Comparison of ENCODE assay signal across 8 cellular contexts in genomic region chr7:142581341-142581740, GRCh38.
DNase-seq lines count a peak whose midpoint lies in the region; ATAC-seq and TF ChIP-seq lines count a peak whose summit lies in the region.

No MANE protein-coding gene starts in this region.

- H3K36me3 Mint-ChIP-seq in activated CD4-positive, alpha-beta memory T cell treated with anti-CD3 and anti-CD28 coated beads, Interleukin-2, amount 10 ng/mL, durations not matched to agents 7 days and 5 days (ENCODE audit: low read depth) = peaks cover 3% of the 10 kb centered on the region

- H3K23ac ChIP-seq in trophoblast cell (ENCODE audit: low read length) = no peak overlapping the region

- no peak for TF ChIP-seq POLR2A in thyroid gland (IDR thresholded peaks at IDR 0.05)

- no peak for TF ChIP-seq CTCF in thyroid gland (IDR thresholded peaks at IDR 0.05)

- no peaks in the 10 kb centered on the region for H3K27me3 ChIP-seq in BLaER1 treated with 17β-estradiol and CSF1 and Interleukin-3, amounts not matched to agents 10 nM and 100 nM
- H3K27me3 ChIP-seq in trophoblast cell (ENCODE audit: insufficient read depth, low read length) = no peaks in the 10 kb centered on the region
- H3K27me3 ChIP-seq in thyroid gland = no peaks in the 10 kb centered on the region

- peak overlapping the region; percentile 20 to 65 (median 43) for H3K4me2 ChIP-seq in BLaER1 treated with 17β-estradiol and CSF1 and Interleukin-3, amounts not matched to agents 10 nM and 100 nM
- no peak overlapping the region for H3K4me2 ChIP-seq in trophoblast cell (ENCODE audit: low read length)

- no peaks in the 10 kb centered on the region for H3K79me1 ChIP-seq in trophoblast cell (ENCODE audit: low read length)

- no peak overlapping the region for H4K12ac ChIP-seq in trophoblast cell (ENCODE audit: low read depth, low read length)

- H2BK5ac ChIP-seq in trophoblast cell (ENCODE audit: low read depth, low read length, poor library complexity) = no peak overlapping the region

- H4K8ac ChIP-seq in trophoblast cell (ENCODE audit: low read depth, low read length) = no peak overlapping the region

- H3K4me3 Mint-ChIP-seq in activated CD4-positive, alpha-beta memory T cell treated with anti-CD3 and anti-CD28 coated beads, Interleukin-2, amount 10 ng/mL, durations not matched to agents 7 days and 5 days = peak overlapping the region; percentile 49

- CTCF ChIA-PET in activated CD4-positive, alpha-beta memory T cell treated with anti-CD3 and anti-CD28 coated beads, Interleukin-2, amount 10 ng/mL, durations not matched to agents 7 days and 5 days (lab: Charles Lee) = interaction anchor here (0.8 to 3.0 kb wide), 7 partner anchors 15 to 195 kb away, joined by 3 to 13 read pairs (median 3); no protein-coding TSS in a partner anchor

- no peak overlapping the region for H3K27ac ChIP-seq in BLaER1 treated with 17β-estradiol and CSF1 and Interleukin-3, amounts not matched to agents 10 nM and 100 nM
- no peak overlapping the region for H3K27ac ChIP-seq in trophoblast cell (ENCODE audit: low read depth, low read length)
- H3K27ac ChIP-seq in thyroid gland = no peak overlapping the region

- no peaks in the 10 kb centered on the region for H3K27me3 Mint-ChIP-seq in activated CD4-positive, alpha-beta memory T cell treated with anti-CD3 and anti-CD28 coated beads, Interleukin-2, amount 10 ng/mL, durations not matched to agents 7 days and 5 days

- no peaks in the 10 kb centered on the region for H4K20me1 ChIP-seq in BLaER1 treated with 17β-estradiol and CSF1 and Interleukin-3, amounts not matched to agents 10 nM and 100 nM

- H3K9ac ChIP-seq in BLaER1 treated with 17β-estradiol and CSF1 and Interleukin-3, amounts not matched to agents 10 nM and 100 nM = no peak overlapping the region
- no peak overlapping the region for H3K9ac ChIP-seq in trophoblast cell (ENCODE audit: low read length)

- peak; percentile 42 for DNase-seq in activated CD4-positive, alpha-beta memory T cell treated with anti-CD3 and anti-CD28 coated beads, Interleukin-2, amount 10 ng/mL, durations not matched to agents 7 days and 5 days
- DNase-seq in trophoblast cell (peak; percentile 73 to 80), thyroid gland (no peak), hepatic stellate cell (ENCODE audit: low spot score) (no peak), cerebellar nuclear complex (lab: John Stamatoyannopoulos, UW) (no peak)

- ATAC-seq in GM19328 (IDR thresholded peaks at IDR 0.05; ENCODE audit: unreplicated experiment) = peak; percentile 78
- ATAC-seq in HG03175 (IDR thresholded peaks at IDR 0.05; ENCODE audit: unreplicated experiment) = peak; percentile 83

- H2BK12ac ChIP-seq in trophoblast cell (ENCODE audit: low read length) = no peak overlapping the region

- POLR2A ChIA-PET in activated CD4-positive, alpha-beta memory T cell treated with anti-CD3 and anti-CD28 coated beads, Interleukin-2, amount 10 ng/mL, durations not matched to agents 7 days and 5 days (lab: Charles Lee) = interaction anchor here (1.0 to 1.7 kb wide), 2 partner anchors 224 to 227 kb away, joined by 4 read pairs; no protein-coding TSS in a partner anchor

- H3K18ac ChIP-seq in trophoblast cell (ENCODE audit: low read length) = no peak overlapping the region

- H4K91ac ChIP-seq in trophoblast cell (ENCODE audit: low read depth, low read length) = no peak overlapping the region

- peaks cover 38% of the 10 kb centered on the region for H3K4me1 Mint-ChIP-seq in activated CD4-positive, alpha-beta memory T cell treated with anti-CD3 and anti-CD28 coated beads, Interleukin-2, amount 10 ng/mL, durations not matched to agents 7 days and 5 days

- peak overlapping the region; percentile 73 for H3K27ac Mint-ChIP-seq in activated CD4-positive, alpha-beta memory T cell treated with anti-CD3 and anti-CD28 coated beads, Interleukin-2, amount 10 ng/mL, durations not matched to agents 7 days and 5 days

- no peaks in the 10 kb centered on the region for H3K36me3 ChIP-seq in BLaER1 treated with 17β-estradiol and CSF1 and Interleukin-3, amounts not matched to agents 10 nM and 100 nM
- H3K36me3 ChIP-seq in trophoblast cell (ENCODE audit: control insufficient read depth in 1 of 2, insufficient read depth in 2 of 2, low read length in 2 of 2) (no peaks in the 10 kb centered on the region), thyroid gland (no peaks in the 10 kb centered on the region)

- intact Hi-C loops in thyroid gland (cut with DNase I) = no loop called here

- H3K79me2 ChIP-seq in trophoblast cell (ENCODE audit: control insufficient read depth, insufficient read depth, low read length, poor library complexity) = no peaks in the 10 kb centered on the region

- peaks cover 11 to 17% (median 13%) of the 10 kb centered on the region in 10 experiments for H3K4me1 ChIP-seq in BLaER1 treated with 17β-estradiol and CSF1 and Interleukin-3, amounts not matched to agents 10 nM and 100 nM
- H3K4me1 ChIP-seq in trophoblast cell (ENCODE audit: control insufficient read depth in 1 of 2, insufficient read depth in 2 of 2, low read length in 2 of 2) (peaks cover 0 to 2% of the 10 kb centered on the region in 2 experiments), thyroid gland (no peaks in the 10 kb centered on the region)

- no peak overlapping the region for H2BK120ac ChIP-seq in trophoblast cell (ENCODE audit: insufficient read depth, low read length, poor library complexity)

- H3K14ac ChIP-seq in trophoblast cell (ENCODE audit: low read length) = no peak overlapping the region

- no peak overlapping the region for H2AFZ ChIP-seq in trophoblast cell (ENCODE audit: insufficient read depth, low read length, poor library complexity)

- WGBS in trophoblast cell (ENCODE audit: extremely low coverage, insufficient coverage, insufficient read length) = no CpG with 5 or more reads among the region's 4 CpGs
- WGBS in thyroid gland, 2 donors = 56 to 68% methylated on average over 4 of the region's 4 CpGs

- no peak overlapping the region for H2AK5ac ChIP-seq in trophoblast cell (ENCODE audit: low read length)

- H3K4me3 ChIP-seq in BLaER1 treated with 17β-estradiol and CSF1 and Interleukin-3, amounts not matched to agents 10 nM and 100 nM = no peak overlapping the region
- no peak overlapping the region for H3K4me3 ChIP-seq in trophoblast cell (ENCODE audit: low read depth, low read length)
- no peak overlapping the region for H3K4me3 ChIP-seq in thyroid gland (replicated peaks in 1 of 3)

- H3K9me3 ChIP-seq in BLaER1 treated with 17β-estradiol and CSF1 and Interleukin-3, amounts not matched to agents 10 nM and 100 nM (replicated peaks in 1 of 11) = no peaks in the 10 kb centered on the region
- H3K9me3 ChIP-seq in trophoblast cell (ENCODE audit: insufficient read depth, low read depth, low read length) = no peaks in the 10 kb centered on the region
- no peaks in the 10 kb centered on the region for H3K9me3 ChIP-seq in thyroid gland

- H3K9me3 Mint-ChIP-seq in activated CD4-positive, alpha-beta memory T cell treated with anti-CD3 and anti-CD28 coated beads, Interleukin-2, amount 10 ng/mL, durations not matched to agents 7 days and 5 days = no peaks in the 10 kb centered on the region

- H3K4ac ChIP-seq in trophoblast cell (ENCODE audit: low read depth, low read length) = no peak overlapping the region

Comparison
In these comparisons a context has a peak if more than half of its experiments do, and no peak if none do; other contexts are left out.
1. DNase-seq: peak in activated CD4-positive, alpha-beta memory T cell treated with anti-CD3 and anti-CD28 coated beads, Interleukin-2, amount 10 ng/mL, durations not matched to agents 7 days and 5 days (single experiment) and trophoblast cell (2 of 2); none in thyroid gland (0 of 2), hepatic stellate cell (single experiment) and cerebellar nuclear complex (0 of 2).